8 cellular contexts compared by ENCODE assay signal in the genomic region with DNA sequence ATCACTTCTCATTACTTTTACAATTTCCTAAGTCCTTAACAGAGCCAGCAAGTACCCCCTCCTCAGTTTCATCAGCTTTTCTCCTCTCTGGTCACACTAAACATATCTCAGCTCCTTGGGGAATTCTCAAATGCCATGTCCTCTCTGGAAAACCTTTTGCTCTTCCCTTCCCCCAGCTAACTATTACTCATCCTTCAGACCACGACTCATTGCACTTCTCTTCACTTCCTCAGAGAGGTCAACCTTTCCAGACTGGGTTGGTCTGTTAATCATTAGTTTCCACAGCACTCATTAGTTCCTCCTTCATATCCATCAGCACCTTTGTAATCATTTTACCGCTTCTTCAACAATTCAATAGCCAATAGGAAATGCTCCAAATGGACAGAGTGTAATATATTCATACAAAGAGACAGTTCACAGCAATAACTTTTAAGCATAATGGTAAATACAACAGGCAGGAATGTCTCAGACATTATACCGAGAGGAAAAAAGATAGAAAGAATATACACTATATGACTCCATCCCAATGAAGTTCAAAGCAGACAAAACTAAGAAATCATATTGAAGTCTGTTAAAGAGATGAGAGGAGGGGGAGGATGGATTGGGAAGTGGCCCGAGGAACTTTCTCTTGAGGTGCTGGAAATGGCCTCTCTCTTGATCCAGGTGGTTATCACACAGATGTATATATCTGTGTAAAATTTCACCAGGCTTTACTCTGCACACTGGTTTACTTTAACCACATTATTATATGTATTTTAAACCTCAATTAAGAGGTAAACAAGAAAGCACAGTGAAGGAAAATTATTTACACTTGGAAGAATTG. TPM values are rescaled to one million over a fixed set of nuclear protein-coding genes. Genes with fewer than 3 reads are reported as not detected.
A peak's percentile ranks its signal among the peaks of the same experiment; 100 is the strongest.
DNase-seq lines count a peak whose midpoint lies in the region; ATAC-seq, FAIRE-seq and TF ChIP-seq lines count a peak whose summit lies in the region.

No MANE protein-coding gene starts in this region.

- no peaks in the 10 kb centered on the region for H3K4me1 ChIP-seq in pancreas
- no peaks in the 10 kb centered on the region for H3K4me1 ChIP-seq in prostate gland (replicated peaks)

- H3K27ac Mint-ChIP-seq in activated CD8-positive, alpha-beta T cell treated with anti-CD3 and anti-CD28 coated beads for 36 hours, result peak overlapping the region; percentile 13
- H3K27ac Mint-ChIP-seq in glutamatergic neuron (ENCODE audit: unreplicated experiment), result no peak overlapping the region

- H3K9me3 ChIP-seq in pancreas, result no peaks in the 10 kb centered on the region
- H3K9me3 ChIP-seq in prostate gland, result no peaks in the 10 kb centered on the region

- no peaks in the 10 kb centered on the region for H3K27me3 Mint-ChIP-seq in activated CD8-positive, alpha-beta T cell treated with anti-CD3 and anti-CD28 coated beads for 36 hours
- H3K27me3 Mint-ChIP-seq in glutamatergic neuron (ENCODE audit: unreplicated experiment), result no peaks in the 10 kb centered on the region

- TF ChIP-seq CTCF in activated CD8-positive, alpha-beta T cell treated with anti-CD3 and anti-CD28 coated beads for 36 hours (IDR thresholded peaks at IDR 0.05), result no peak
- TF ChIP-seq CTCF in pancreas (IDR thresholded peaks at IDR 0.05) (no peak), prostate gland (IDR thresholded peaks at IDR 0.05) (no peak), glutamatergic neuron (IDR thresholded peaks at IDR 0.05; ENCODE audit: partially characterized antibody, unreplicated experiment) (no peak)

- CTCF ChIA-PET in activated CD8-positive, alpha-beta T cell treated with anti-CD3 and anti-CD28 coated beads for 36 hours (lab: Charles Lee), result no interaction called here

- peaks cover 9% of the 10 kb centered on the region for H3K4me1 Mint-ChIP-seq in activated CD8-positive, alpha-beta T cell treated with anti-CD3 and anti-CD28 coated beads for 36 hours (ENCODE audit: low read depth)
- H3K4me1 Mint-ChIP-seq in glutamatergic neuron (ENCODE audit: low read depth, unreplicated experiment), result peaks cover 5% of the 10 kb centered on the region

- intact Hi-C loops in activated CD8-positive, alpha-beta T cell treated with anti-CD3 and anti-CD28 coated beads for 36 hours (cut with micrococcal nuclease), result no loop called here
- intact Hi-C loops in pancreas (cut with DNase I), result no loop called here
- intact Hi-C loops in prostate gland (cut with DNase I), result no loop called here

- no peak for DNase-seq in activated CD8-positive, alpha-beta T cell treated with anti-CD3 and anti-CD28 coated beads for 36 hours
- DNase-seq in pancreas, result no peak
- DNase-seq in mesenteric fat pad (ENCODE audit: low spot score), result no peak
- no peak for DNase-seq in activated CD4-positive, alpha-beta T cell treated with anti-CD3 and anti-CD28 coated beads, Interleukin-2, amount 50 U/mL, for 48 hours
- no peak for DNase-seq in prostate gland (ENCODE audit: low spot score)
- DNase-seq in glutamatergic neuron, result no peak

- H3K9me3 Mint-ChIP-seq in activated CD8-positive, alpha-beta T cell treated with anti-CD3 and anti-CD28 coated beads for 36 hours, result no peaks in the 10 kb centered on the region
- no peaks in the 10 kb centered on the region for H3K9me3 Mint-ChIP-seq in glutamatergic neuron (ENCODE audit: unreplicated experiment)

- H3K27ac ChIP-seq in pancreas (no peak overlapping the region), prostate gland (no peak overlapping the region)

- H3K4me3 ChIP-seq in pancreas (no peak overlapping the region), prostate gland (no peak overlapping the region)

- H3K4me3 Mint-ChIP-seq in activated CD8-positive, alpha-beta T cell treated with anti-CD3 and anti-CD28 coated beads for 36 hours, result no peak overlapping the region
- no peak overlapping the region for H3K4me3 Mint-ChIP-seq in glutamatergic neuron (ENCODE audit: unreplicated experiment)

- no peak for FAIRE-seq in pancreas (lab: Jason Lieb, UNC)

- H3K27me3 ChIP-seq in pancreas (no peaks in the 10 kb centered on the region), prostate gland (replicated peaks; ENCODE audit: insufficient read depth) (no peaks in the 10 kb centered on the region)

- H3K36me3 ChIP-seq in pancreas, result no peaks in the 10 kb centered on the region
- no peaks in the 10 kb centered on the region for H3K36me3 ChIP-seq in prostate gland

- WGBS in pancreas, 2 donors, result 67 to 69% methylated on average over 4 of the region's 4 CpGs
- 67% methylated on average over 4 of the region's 4 CpGs for WGBS in prostate gland

- H3K36me3 Mint-ChIP-seq in activated CD8-positive, alpha-beta T cell treated with anti-CD3 and anti-CD28 coated beads for 36 hours (ENCODE audit: low read depth), result peaks cover 17% of the 10 kb centered on the region
- H3K36me3 Mint-ChIP-seq in glutamatergic neuron (ENCODE audit: unreplicated experiment), result no peaks in the 10 kb centered on the region

- ATAC-seq in GM19372 (IDR thresholded peaks at IDR 0.05; ENCODE audit: low read depth, unreplicated experiment) (peak; percentile 92), HG03066 (IDR thresholded peaks at IDR 0.05; ENCODE audit: low read depth, unreplicated experiment) (peak; percentile 98), pancreas (peak in 3 of 4 donors; percentile 69 to 86 (median 78))
- ATAC-seq in activated CD8-positive, alpha-beta T cell treated with anti-CD3 and anti-CD28 coated beads for 36 hours, result peak; percentile 35

- POLR2A ChIA-PET in activated CD8-positive, alpha-beta T cell treated with anti-CD3 and anti-CD28 coated beads for 36 hours (lab: Charles Lee), result no interaction called here

- TF ChIP-seq POLR2A in prostate gland (IDR thresholded peaks at IDR 0.05), result no peak

RNA-seq across cellular contexts. Expression of a gene that starts 39.6 kb away (rescaled TPM):
- 1 to 10 TPM; 7.4 to 7.5 TPM for total RNA-seq in activated CD8-positive, alpha-beta T cell treated with anti-CD3 and anti-CD28 coated beads for 36 hours
- total RNA-seq in pancreas, result 10 to 100 TPM in 1 of 6 donors, 1 to 10 TPM in 5; 4.9 to 12.2 (median 6.7) TPM
- polyA plus RNA-seq in pancreas, result 1 to 10 TPM; 5.5 to 8.0 TPM
- 28.6 TPM for total RNA-seq in mesenteric fat pad
- 10 to 100 TPM; 11.9 to 13.1 TPM for total RNA-seq in prostate gland
- not detected for total RNA-seq in glutamatergic neuron (ENCODE audit: unreplicated experiment)

RNA-seq across cellular contexts. Expression of a gene that starts 56.2 kb away (rescaled TPM):
- total RNA-seq in activated CD8-positive, alpha-beta T cell treated with anti-CD3 and anti-CD28 coated beads for 36 hours, result under 1 TPM; 0.41 to 0.60 TPM
- total RNA-seq in pancreas (10 to 100 TPM in 3 of 6 donors, 1 to 10 TPM in 3; 4.4 to 44.2 (median 12.0) TPM), mesenteric fat pad (87.9 TPM), prostate gland (100 to 1,000 TPM; 252 TPM), glutamatergic neuron (ENCODE audit: unreplicated experiment) (37.5 TPM)
- 10 to 100 TPM; 14.0 to 22.4 TPM for polyA plus RNA-seq in pancreas

Comparison
In these comparisons a context has a peak if more than half of its experiments do, and no peak if none do; other contexts are left out.
1. ATAC-seq: peak in every context shown above with its lines; median percentile 98 in HG03066; 92 in GM19372; 78 in pancreas; 35 in activated CD8-positive, alpha-beta T cell treated with anti-CD3 and anti-CD28 coated beads for 36 hours.